ENCODE assay signal across 2 cellular contexts in the genomic region with DNA sequence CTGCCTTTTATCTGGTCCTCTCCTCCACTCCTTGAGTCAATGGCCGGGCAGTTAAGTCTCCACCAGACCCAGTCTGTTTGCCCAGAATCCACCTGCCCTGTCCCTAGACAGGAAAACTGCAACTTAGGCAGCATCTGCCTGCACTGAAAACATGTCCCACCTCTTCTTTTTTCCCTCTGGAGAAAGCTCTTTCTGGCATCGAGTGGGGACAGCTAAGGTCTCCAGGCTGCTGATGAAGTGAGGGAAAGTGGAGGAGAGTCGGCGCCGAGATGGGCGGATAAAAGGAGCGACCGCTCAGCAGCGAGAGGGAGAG.
TF ChIP-seq lines count a peak whose summit lies in the region.

No MANE protein-coding gene starts in this region.

TF ChIP-seq in HepG2, 621 proteins besides CTCF, POLR2A, EP300 and RAD21 (continues in another document):
- TF ChIP-seq ZNF441 (CRISPR knock-in tag; IDR thresholded peaks at IDR 0.05; ENCODE audit: borderline replicate concordance): no peak
- TF ChIP-seq, protein P1, sequence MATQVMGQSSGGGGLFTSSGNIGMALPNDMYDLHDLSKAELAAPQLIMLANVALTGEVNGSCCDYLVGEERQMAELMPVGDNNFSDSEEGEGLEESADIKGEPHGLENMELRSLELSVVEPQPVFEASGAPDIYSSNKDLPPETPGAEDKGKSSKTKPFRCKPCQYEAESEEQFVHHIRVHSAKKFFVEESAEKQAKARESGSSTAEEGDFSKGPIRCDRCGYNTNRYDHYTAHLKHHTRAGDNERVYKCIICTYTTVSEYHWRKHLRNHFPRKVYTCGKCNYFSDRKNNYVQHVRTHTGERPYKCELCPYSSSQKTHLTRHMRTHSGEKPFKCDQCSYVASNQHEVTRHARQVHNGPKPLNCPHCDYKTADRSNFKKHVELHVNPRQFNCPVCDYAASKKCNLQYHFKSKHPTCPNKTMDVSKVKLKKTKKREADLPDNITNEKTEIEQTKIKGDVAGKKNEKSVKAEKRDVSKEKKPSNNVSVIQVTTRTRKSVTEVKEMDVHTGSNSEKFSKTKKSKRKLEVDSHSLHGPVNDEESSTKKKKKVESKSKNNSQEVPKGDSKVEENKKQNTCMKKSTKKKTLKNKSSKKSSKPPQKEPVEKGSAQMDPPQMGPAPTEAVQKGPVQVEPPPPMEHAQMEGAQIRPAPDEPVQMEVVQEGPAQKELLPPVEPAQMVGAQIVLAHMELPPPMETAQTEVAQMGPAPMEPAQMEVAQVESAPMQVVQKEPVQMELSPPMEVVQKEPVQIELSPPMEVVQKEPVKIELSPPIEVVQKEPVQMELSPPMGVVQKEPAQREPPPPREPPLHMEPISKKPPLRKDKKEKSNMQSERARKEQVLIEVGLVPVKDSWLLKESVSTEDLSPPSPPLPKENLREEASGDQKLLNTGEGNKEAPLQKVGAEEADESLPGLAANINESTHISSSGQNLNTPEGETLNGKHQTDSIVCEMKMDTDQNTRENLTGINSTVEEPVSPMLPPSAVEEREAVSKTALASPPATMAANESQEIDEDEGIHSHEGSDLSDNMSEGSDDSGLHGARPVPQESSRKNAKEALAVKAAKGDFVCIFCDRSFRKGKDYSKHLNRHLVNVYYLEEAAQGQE (IDR thresholded peaks at IDR 0.05; ENCODE audit: borderline replicate concordance in 1 of 2, low read depth in 1 of 2, low read length in 2 of 2): no peak
- TF ChIP-seq, protein P2, sequence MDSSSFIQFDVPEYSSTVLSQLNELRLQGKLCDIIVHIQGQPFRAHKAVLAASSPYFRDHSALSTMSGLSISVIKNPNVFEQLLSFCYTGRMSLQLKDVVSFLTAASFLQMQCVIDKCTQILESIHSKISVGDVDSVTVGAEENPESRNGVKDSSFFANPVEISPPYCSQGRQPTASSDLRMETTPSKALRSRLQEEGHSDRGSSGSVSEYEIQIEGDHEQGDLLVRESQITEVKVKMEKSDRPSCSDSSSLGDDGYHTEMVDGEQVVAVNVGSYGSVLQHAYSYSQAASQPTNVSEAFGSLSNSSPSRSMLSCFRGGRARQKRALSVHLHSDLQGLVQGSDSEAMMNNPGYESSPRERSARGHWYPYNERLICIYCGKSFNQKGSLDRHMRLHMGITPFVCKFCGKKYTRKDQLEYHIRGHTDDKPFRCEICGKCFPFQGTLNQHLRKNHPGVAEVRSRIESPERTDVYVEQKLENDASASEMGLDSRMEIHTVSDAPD (CRISPR knock-in tag; IDR thresholded peaks at IDR 0.05): no peak
- TF ChIP-seq HDAC1 (CRISPR knock-in tag; IDR thresholded peaks at IDR 0.05): no peak
- no peak for TF ChIP-seq ZNF792 (CRISPR knock-in tag; IDR thresholded peaks at IDR 0.05)
- TF ChIP-seq, protein P3, sequence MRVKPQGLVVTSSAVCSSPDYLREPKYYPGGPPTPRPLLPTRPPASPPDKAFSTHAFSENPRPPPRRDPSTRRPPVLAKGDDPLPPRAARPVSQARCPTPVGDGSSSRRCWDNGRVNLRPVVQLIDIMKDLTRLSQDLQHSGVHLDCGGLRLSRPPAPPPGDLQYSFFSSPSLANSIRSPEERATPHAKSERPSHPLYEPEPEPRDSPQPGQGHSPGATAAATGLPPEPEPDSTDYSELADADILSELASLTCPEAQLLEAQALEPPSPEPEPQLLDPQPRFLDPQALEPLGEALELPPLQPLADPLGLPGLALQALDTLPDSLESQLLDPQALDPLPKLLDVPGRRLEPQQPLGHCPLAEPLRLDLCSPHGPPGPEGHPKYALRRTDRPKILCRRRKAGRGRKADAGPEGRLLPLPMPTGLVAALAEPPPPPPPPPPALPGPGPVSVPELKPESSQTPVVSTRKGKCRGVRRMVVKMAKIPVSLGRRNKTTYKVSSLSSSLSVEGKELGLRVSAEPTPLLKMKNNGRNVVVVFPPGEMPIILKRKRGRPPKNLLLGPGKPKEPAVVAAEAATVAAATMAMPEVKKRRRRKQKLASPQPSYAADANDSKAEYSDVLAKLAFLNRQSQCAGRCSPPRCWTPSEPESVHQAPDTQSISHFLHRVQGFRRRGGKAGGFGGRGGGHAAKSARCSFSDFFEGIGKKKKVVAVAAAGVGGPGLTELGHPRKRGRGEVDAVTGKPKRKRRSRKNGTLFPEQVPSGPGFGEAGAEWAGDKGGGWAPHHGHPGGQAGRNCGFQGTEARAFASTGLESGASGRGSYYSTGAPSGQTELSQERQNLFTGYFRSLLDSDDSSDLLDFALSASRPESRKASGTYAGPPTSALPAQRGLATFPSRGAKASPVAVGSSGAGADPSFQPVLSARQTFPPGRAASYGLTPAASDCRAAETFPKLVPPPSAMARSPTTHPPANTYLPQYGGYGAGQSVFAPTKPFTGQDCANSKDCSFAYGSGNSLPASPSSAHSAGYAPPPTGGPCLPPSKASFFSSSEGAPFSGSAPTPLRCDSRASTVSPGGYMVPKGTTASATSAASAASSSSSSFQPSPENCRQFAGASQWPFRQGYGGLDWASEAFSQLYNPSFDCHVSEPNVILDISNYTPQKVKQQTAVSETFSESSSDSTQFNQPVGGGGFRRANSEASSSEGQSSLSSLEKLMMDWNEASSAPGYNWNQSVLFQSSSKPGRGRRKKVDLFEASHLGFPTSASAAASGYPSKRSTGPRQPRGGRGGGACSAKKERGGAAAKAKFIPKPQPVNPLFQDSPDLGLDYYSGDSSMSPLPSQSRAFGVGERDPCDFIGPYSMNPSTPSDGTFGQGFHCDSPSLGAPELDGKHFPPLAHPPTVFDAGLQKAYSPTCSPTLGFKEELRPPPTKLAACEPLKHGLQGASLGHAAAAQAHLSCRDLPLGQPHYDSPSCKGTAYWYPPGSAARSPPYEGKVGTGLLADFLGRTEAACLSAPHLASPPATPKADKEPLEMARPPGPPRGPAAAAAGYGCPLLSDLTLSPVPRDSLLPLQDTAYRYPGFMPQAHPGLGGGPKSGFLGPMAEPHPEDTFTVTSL (CRISPR knock-in tag; IDR thresholded peaks at IDR 0.05; ENCODE audit: borderline replicate concordance): no peak
- TF ChIP-seq ZNF766 (CRISPR knock-in tag; IDR thresholded peaks at IDR 0.05; ENCODE audit: borderline replicate concordance): no peak

TF ChIP-seq in K562, 482 proteins besides CTCF, POLR2A, EP300 and RAD21:
- TF ChIP-seq, protein P4, sequence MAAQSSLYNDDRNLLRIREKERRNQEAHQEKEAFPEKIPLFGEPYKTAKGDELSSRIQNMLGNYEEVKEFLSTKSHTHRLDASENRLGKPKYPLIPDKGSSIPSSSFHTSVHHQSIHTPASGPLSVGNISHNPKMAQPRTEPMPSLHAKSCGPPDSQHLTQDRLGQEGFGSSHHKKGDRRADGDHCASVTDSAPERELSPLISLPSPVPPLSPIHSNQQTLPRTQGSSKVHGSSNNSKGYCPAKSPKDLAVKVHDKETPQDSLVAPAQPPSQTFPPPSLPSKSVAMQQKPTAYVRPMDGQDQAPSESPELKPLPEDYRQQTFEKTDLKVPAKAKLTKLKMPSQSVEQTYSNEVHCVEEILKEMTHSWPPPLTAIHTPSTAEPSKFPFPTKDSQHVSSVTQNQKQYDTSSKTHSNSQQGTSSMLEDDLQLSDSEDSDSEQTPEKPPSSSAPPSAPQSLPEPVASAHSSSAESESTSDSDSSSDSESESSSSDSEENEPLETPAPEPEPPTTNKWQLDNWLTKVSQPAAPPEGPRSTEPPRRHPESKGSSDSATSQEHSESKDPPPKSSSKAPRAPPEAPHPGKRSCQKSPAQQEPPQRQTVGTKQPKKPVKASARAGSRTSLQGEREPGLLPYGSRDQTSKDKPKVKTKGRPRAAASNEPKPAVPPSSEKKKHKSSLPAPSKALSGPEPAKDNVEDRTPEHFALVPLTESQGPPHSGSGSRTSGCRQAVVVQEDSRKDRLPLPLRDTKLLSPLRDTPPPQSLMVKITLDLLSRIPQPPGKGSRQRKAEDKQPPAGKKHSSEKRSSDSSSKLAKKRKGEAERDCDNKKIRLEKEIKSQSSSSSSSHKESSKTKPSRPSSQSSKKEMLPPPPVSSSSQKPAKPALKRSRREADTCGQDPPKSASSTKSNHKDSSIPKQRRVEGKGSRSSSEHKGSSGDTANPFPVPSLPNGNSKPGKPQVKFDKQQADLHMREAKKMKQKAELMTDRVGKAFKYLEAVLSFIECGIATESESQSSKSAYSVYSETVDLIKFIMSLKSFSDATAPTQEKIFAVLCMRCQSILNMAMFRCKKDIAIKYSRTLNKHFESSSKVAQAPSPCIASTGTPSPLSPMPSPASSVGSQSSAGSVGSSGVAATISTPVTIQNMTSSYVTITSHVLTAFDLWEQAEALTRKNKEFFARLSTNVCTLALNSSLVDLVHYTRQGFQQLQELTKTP (IDR thresholded peaks at IDR 0.05; ENCODE audit: low read depth in 1 of 2, partially characterized antibody in 2 of 2): no peak
- TF ChIP-seq, protein P5, sequence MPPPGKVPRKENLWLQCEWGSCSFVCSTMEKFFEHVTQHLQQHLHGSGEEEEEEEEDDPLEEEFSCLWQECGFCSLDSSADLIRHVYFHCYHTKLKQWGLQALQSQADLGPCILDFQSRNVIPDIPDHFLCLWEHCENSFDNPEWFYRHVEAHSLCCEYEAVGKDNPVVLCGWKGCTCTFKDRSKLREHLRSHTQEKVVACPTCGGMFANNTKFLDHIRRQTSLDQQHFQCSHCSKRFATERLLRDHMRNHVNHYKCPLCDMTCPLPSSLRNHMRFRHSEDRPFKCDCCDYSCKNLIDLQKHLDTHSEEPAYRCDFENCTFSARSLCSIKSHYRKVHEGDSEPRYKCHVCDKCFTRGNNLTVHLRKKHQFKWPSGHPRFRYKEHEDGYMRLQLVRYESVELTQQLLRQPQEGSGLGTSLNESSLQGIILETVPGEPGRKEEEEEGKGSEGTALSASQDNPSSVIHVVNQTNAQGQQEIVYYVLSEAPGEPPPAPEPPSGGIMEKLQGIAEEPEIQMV (tag; conservative IDR thresholded peaks at IDR 0.05; ENCODE audit: low read depth): no peak
- TF ChIP-seq GATAD2A (IDR thresholded peaks at IDR 0.05) (no peak), ZNF830 (CRISPR knock-in tag; IDR thresholded peaks at IDR 0.05) (no peak), ARNT (IDR thresholded peaks at IDR 0.05) (no peak), HDAC1 (IDR thresholded peaks at IDR 0.05) (no peak), RFX5 (IDR thresholded peaks at IDR 0.05; ENCODE audit: low read depth, low read length) (no peak)
TF ChIP-seq in K562: peak in this region for 0.
